13 cellular contexts compared by ENCODE assay signal in the genomic region with DNA sequence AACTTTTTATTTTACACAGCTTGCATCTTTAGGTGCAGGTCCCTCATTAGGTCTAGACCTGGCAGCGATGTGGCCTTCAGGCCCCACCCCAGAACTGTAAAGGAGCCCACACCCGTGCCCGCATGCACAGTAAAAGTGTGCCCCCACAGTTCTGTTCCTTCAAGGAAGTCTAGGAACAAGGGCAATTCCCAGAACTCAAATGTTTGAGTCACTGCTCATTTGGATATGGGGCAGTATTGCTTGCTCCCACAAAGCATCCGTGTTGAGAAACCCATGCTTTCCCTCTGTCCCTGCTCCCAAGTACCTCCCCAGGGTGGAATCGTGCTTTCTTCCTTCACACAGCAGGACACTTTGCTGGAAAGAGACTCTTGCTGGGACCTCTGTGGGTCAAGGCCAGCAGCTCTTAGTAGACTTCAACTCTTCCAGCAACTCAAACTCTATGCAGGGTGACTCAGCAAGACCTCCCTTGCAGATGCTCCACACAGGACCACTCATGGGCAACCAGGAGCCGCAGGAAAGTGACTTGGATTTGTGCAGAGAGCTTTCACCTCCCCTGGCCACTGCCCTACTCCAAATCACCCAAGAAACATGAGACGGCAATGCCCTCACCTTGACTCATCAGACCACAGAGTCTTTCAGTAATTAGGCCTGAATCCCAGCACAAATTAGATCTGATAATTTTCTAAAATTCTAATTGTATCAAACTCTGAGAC. TPM values are rescaled to one million over a fixed set of nuclear protein-coding genes. Genes with fewer than 3 reads are reported as not detected.
A peak's percentile ranks its signal among the peaks of the same experiment; 100 is the strongest.
DNase-seq lines count a peak whose midpoint lies in the region; ATAC-seq, FAIRE-seq and TF ChIP-seq lines count a peak whose summit lies in the region.
"Had no signal": no experiment of that assay in that cellular context is flagged by ENCODE, and none has a peak within 500 bp of the region (broad histone marks: within the 10 kb centered on the region; RNA-seq: fewer than 3 reads in every experiment).

No MANE protein-coding gene starts in this region.

- DNase-seq in GM04503 (ENCODE audit: low read depth) (peak; percentile 44), RCC 7860 (ENCODE audit: low spot score) (peak; percentile 88), epithelial cell of esophagus (ENCODE audit: low read depth) (peak; percentile 64), renal cortical epithelial cell (ENCODE audit: low read depth) (peak; percentile 90), iPS-NIHi7 (ENCODE audit: extremely low spot score) (no peak), NCI-H345 treated with DMSO at 0.1 percent for 48 hours (lab: John Stamatoyannopoulos, UW; ENCODE audit: unreplicated experiment) (no peak), midbrain (lab: John Stamatoyannopoulos, UW) (no peak)
- DNase-seq: activated CD4-positive, alpha-beta memory T cell treated with anti-CD3 and anti-CD28 coated beads, Interleukin-2, amount 10 ng/mL, durations not matched to agents 7 days and 5 days; DND-41; naive thymus-derived CD8-positive, alpha-beta T cell; NCI-H524 treated with DMSO at 0.1 percent for 48 hours; stimulated activated CD8-positive, alpha-beta memory T cell treated with anti-CD3 and anti-CD28 coated beads, Interleukin-4, amount 100 ng/mL, for 48 hours had no signal

- peak; percentile 95 for FAIRE-seq in RCC 7860 (lab: Jason Lieb, UNC)

- TF ChIP-seq CTCF in epithelial cell of esophagus (IDR thresholded peaks at IDR 0.05; ENCODE audit: insufficient read depth, low read depth, low read length, missing control alignments): no peak

- ATAC-seq in HG02938 (IDR thresholded peaks at IDR 0.05; ENCODE audit: unreplicated experiment): no peak
- ATAC-seq: naive thymus-derived CD8-positive, alpha-beta T cell had no signal

- H3K4me3 ChIP-seq in epithelial cell of esophagus (ENCODE audit: low read length): no peak overlapping the region

RNA-seq across cellular contexts. Expression of a gene that starts 12.3 kb away (rescaled TPM):
- 20.1 and 86.2 TPM in 2 replicates for total RNA-seq in renal cortical epithelial cell

Comparison
In these comparisons a context has a peak if more than half of its experiments do, and no peak if none do; other contexts are left out.
1. DNase-seq: peak in GM04503 (single experiment), RCC 7860 (single experiment), epithelial cell of esophagus (single experiment) and renal cortical epithelial cell (single experiment); none in iPS-NIHi7 (single experiment), NCI-H345 treated with DMSO at 0.1 percent for 48 hours (single experiment) and midbrain (single experiment).